1 cellular context compared by ENCODE assay signal in the genomic region with DNA sequence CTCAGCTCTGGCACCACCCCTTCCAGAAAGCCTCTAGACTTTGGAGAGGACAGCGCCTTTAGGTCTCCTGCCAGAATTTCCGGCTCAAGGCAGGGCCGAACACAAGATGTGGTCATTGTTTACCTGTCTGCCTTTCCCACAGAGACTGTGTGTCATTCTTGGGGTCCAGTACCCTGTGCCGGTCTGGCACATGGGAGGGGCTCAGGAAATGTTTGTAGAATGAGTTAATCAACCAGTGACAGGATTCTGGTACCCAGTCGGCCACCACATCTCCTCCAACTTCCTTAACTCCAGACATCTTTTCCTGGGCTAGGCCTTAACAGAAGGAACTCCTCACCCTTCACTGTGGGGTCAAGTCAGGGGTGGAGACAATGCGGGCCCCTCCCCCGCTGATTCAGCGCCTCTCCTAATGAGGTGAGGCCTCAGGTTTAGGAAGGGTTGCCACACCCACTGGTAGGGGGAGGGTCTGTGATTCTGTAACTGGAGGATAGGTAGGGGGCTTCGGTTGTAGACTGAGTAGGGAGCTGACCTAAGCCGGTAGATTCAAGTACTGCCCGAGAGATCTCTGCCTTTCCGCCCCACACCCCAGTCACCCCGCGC.
TF ChIP-seq lines count a peak whose summit lies in the region.

No MANE protein-coding gene starts in this region.

TF ChIP-seq in K562, 482 proteins besides CTCF, POLR2A, EP300 and RAD21 (continued from another document and continues in another):
- TF ChIP-seq ZBTB11 (CRISPR knock-in tag; IDR thresholded peaks at IDR 0.05) (no peak), ZNF561 (CRISPR knock-in tag; conservative IDR thresholded peaks at IDR 0.05) (no peak), ZNF253 (CRISPR knock-in tag; conservative IDR thresholded peaks at IDR 0.05) (no peak), TOE1 (IDR thresholded peaks at IDR 0.05; ENCODE audit: borderline replicate concordance) (no peak), TOE1 (CRISPR knock-in tag; IDR thresholded peaks at IDR 0.05; ENCODE audit: borderline replicate concordance, low read depth) (no peak), CREM (IDR thresholded peaks at IDR 0.05; ENCODE audit: low read depth) (no peak), ARID1B (IDR thresholded peaks at IDR 0.05) (peak; percentile 5; the same call in 1 of the 2 replicates), PRPF4 (IDR thresholded peaks at IDR 0.05; ENCODE audit: insufficient read depth, low read depth, low read length, poor library complexity, severe bottlenecking) (no peak), MBD1 (CRISPR knock-in tag; IDR thresholded peaks at IDR 0.05) (no peak), CGGBP1 (CRISPR knock-in tag; IDR thresholded peaks at IDR 0.05) (no peak), HSF4 (CRISPR knock-in tag; IDR thresholded peaks at IDR 0.05; ENCODE audit: borderline replicate concordance) (no peak), IRF9 (tag; IDR thresholded peaks at IDR 0.05) (no peak), POU5F1 (IDR thresholded peaks at IDR 0.05; ENCODE audit: borderline replicate concordance, low read depth, low read length, partially characterized antibody) (no peak), NR2C1 (IDR thresholded peaks at IDR 0.05) (no peak; the same call in 1 of the 2 replicates), NR2C1 (tag; IDR thresholded peaks at IDR 0.05) (peak; percentile 28; the same call in 1 of the 2 replicates), ZBTB2 (IDR thresholded peaks at IDR 0.05) (no peak), ZNF717 (CRISPR knock-in tag; IDR thresholded peaks at IDR 0.05) (no peak), CC2D1A (IDR thresholded peaks at IDR 0.05) (no peak), RBM14 (IDR thresholded peaks at IDR 0.05; ENCODE audit: borderline replicate concordance, insufficient read depth, low read depth, low read length) (no peak), IRF2 (CRISPR knock-in tag; IDR thresholded peaks at IDR 0.05) (no peak), NR2C2 (CRISPR knock-in tag; IDR thresholded peaks at IDR 0.05) (no peak), NR2C2 (tag; IDR thresholded peaks at IDR 0.05) (peak; percentile 82), SIRT6 (IDR thresholded peaks at IDR 0.05; ENCODE audit: low read depth, low read length) (no peak), BRF1 (IDR thresholded peaks at IDR 0.05; ENCODE audit: borderline replicate concordance, extremely low read depth, insufficient read length) (no peak), ATF7 (IDR thresholded peaks at IDR 0.05) (peak; percentile 61), CBX3 (IDR thresholded peaks at IDR 0.05; ENCODE audit: borderline replicate concordance in 1 of 2, low read length in 2 of 2) (no peak), ZSCAN32 (CRISPR knock-in tag; IDR thresholded peaks at IDR 0.05) (no peak), ZBTB5 (IDR thresholded peaks at IDR 0.05) (no peak), FOXA3 (CRISPR knock-in tag; conservative IDR thresholded peaks at IDR 0.05 in 1 of 2, IDR thresholded peaks at IDR 0.05 in 1 of 2) (no peak), RCOR1 (IDR thresholded peaks at IDR 0.05; ENCODE audit: borderline replicate concordance in 1 of 2, low read depth in 2 of 2, low read length in 2 of 2) (peak in 1 of 2 experiments; percentile 70; a peak in 1 of 4 replicates), ZNF57 (CRISPR knock-in tag; IDR thresholded peaks at IDR 0.05) (no peak), POLR2G (IDR thresholded peaks at IDR 0.05; ENCODE audit: low read depth, low read length) (no peak), FOXK2 (conservative IDR thresholded peaks at IDR 0.05 in 1 of 2, IDR thresholded peaks at IDR 0.05 in 1 of 2; ENCODE audit: low read depth in 2 of 2) (peak in 1 of 2 experiments; percentile 38; a peak in 2 of 4 replicates), ZNF76 (CRISPR knock-in tag; IDR thresholded peaks at IDR 0.05; ENCODE audit: borderline replicate concordance) (no peak)
- TF ChIP-seq, protein P1, sequence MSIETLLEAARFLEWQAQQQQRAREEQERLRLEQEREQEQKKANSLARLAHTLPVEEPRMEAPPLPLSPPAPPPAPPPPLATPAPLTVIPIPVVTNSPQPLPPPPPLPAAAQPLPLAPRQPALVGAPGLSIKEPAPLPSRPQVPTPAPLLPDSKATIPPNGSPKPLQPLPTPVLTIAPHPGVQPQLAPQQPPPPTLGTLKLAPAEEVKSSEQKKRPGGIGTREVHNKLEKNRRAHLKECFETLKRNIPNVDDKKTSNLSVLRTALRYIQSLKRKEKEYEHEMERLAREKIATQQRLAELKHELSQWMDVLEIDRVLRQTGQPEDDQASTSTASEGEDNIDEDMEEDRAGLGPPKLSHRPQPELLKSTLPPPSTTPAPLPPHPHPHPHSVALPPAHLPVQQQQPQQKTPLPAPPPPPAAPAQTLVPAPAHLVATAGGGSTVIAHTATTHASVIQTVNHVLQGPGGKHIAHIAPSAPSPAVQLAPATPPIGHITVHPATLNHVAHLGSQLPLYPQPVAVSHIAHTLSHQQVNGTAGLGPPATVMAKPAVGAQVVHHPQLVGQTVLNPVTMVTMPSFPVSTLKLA (conservative IDR thresholded peaks at IDR 0.05) = no peak; a peak in 1 of 4 replicates
- TF ChIP-seq, protein P2, sequence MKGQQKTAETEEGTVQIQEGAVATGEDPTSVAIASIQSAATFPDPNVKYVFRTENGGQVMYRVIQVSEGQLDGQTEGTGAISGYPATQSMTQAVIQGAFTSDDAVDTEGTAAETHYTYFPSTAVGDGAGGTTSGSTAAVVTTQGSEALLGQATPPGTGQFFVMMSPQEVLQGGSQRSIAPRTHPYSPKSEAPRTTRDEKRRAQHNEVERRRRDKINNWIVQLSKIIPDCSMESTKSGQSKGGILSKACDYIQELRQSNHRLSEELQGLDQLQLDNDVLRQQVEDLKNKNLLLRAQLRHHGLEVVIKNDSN (CRISPR knock-in tag; IDR thresholded peaks at IDR 0.05) = peak; percentile 5; the same call in 1 of the 2 replicates
- TF ChIP-seq, protein P3, sequence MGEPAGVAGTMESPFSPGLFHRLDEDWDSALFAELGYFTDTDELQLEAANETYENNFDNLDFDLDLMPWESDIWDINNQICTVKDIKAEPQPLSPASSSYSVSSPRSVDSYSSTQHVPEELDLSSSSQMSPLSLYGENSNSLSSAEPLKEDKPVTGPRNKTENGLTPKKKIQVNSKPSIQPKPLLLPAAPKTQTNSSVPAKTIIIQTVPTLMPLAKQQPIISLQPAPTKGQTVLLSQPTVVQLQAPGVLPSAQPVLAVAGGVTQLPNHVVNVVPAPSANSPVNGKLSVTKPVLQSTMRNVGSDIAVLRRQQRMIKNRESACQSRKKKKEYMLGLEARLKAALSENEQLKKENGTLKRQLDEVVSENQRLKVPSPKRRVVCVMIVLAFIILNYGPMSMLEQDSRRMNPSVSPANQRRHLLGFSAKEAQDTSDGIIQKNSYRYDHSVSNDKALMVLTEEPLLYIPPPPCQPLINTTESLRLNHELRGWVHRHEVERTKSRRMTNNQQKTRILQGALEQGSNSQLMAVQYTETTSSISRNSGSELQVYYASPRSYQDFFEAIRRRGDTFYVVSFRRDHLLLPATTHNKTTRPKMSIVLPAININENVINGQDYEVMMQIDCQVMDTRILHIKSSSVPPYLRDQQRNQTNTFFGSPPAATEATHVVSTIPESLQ (CRISPR knock-in tag; IDR thresholded peaks at IDR 0.05) = 0 out of 2 replicates have a peak, but pooled peaks have one; percentile 19
- TF ChIP-seq, protein P4, sequence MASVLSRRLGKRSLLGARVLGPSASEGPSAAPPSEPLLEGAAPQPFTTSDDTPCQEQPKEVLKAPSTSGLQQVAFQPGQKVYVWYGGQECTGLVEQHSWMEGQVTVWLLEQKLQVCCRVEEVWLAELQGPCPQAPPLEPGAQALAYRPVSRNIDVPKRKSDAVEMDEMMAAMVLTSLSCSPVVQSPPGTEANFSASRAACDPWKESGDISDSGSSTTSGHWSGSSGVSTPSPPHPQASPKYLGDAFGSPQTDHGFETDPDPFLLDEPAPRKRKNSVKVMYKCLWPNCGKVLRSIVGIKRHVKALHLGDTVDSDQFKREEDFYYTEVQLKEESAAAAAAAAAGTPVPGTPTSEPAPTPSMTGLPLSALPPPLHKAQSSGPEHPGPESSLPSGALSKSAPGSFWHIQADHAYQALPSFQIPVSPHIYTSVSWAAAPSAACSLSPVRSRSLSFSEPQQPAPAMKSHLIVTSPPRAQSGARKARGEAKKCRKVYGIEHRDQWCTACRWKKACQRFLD (CRISPR knock-in tag; IDR thresholded peaks at IDR 0.05) = 0 out of 2 replicates have a peak, but pooled peaks have one; percentile 39
- TF ChIP-seq, protein P5, sequence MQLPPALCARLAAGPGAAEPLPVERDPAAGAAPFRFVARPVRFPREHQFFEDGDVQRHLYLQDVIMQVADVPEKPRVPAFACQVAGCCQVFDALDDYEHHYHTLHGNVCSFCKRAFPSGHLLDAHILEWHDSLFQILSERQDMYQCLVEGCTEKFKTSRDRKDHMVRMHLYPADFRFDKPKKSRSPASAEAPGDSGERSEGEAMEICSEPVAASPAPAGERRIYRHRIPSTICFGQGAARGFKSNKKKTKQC (CRISPR knock-in tag; IDR thresholded peaks at IDR 0.05) = no peak; the same call in 1 of the 2 replicates
